ENCODE assay signal across 23 cellular contexts in genomic region chr5:16296946-16297345, GRCh38.
"Had no signal": no experiment of that assay in that cellular context is flagged by ENCODE, and none has a peak within 500 bp of the region (broad histone marks: within the 10 kb centered on the region; RNA-seq: fewer than 3 reads in every experiment).

No MANE protein-coding gene starts in this region.

- H3K4me1 ChIP-seq: colonic mucosa, esophagus muscularis mucosa, esophagus squamous epithelium, foreskin keratinocyte, gastrocnemius medialis, gastroesophageal sphincter, heart left ventricle, heart right ventricle had no signal

- H3K9me3 ChIP-seq: colonic mucosa, gastrocnemius medialis had no signal

- H3K36me3 ChIP-seq: colonic mucosa, esophagus muscularis mucosa, esophagus squamous epithelium, gastrocnemius medialis, gastroesophageal sphincter, heart left ventricle, heart right ventricle had no signal

- DNase-seq: colonic mucosa; cortex of kidney; dermis blood vessel endothelial cell; dorsolateral prefrontal cortex; effector CD4-positive, alpha-beta T cell; effector CD8-positive, alpha-beta T cell; effector memory CD4-positive, alpha-beta T cell; effector memory CD8-positive, alpha-beta T cell; endodermal cell; erythroblast; esophagus squamous epithelium; foreskin fibroblast; foreskin keratinocyte; foreskin melanocyte; gastrocnemius medialis; glutamatergic neuron; head of caudate nucleus; heart left ventricle; heart right ventricle had no signal

- H3K4me3 ChIP-seq: colonic mucosa, coronary artery, dorsolateral prefrontal cortex, esophagus muscularis mucosa, esophagus squamous epithelium, gastrocnemius medialis, gastroesophageal sphincter, heart left ventricle, heart right ventricle had no signal

- H3K27ac ChIP-seq: colonic mucosa, coronary artery, dorsolateral prefrontal cortex, epithelial cell of prostate, esophagus muscularis mucosa, esophagus squamous epithelium, foreskin keratinocyte, gastrocnemius medialis, gastroesophageal sphincter, heart left ventricle, heart right ventricle had no signal
